In the genomic region with DNA sequence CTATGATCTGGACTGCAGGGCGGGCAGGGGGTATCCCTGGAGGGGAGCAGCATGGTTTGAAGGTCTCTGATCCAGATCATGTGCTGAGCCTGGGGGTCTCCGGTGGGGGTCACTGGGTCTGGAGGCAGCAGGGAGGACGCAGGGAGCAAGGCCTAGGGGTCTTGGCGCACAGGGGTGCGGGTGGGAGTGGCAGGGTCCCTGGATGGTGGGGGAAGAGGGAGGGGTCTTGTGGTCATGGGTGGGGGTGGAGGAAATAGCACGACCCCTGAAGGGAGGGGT, we compare ENCODE assay signal across 17 cellular contexts. TPM values are rescaled to one million over a fixed set of nuclear protein-coding genes. Genes with fewer than 3 reads are reported as not detected.
DNase-seq lines count a peak whose midpoint lies in the region; ATAC-seq, FAIRE-seq and TF ChIP-seq lines count a peak whose summit lies in the region.
"Had no signal": no experiment of that assay in that cellular context is flagged by ENCODE, and none has a peak within 500 bp of the region (broad histone marks: within the 10 kb centered on the region; RNA-seq: fewer than 3 reads in every experiment).

No MANE protein-coding gene starts in this region.

- POLR2A ChIA-PET in A549 (lab: Yijun Ruan, JAX) = no interaction called here
- POLR2A ChIA-PET in CD4-positive, alpha-beta memory T cell (lab: Charles Lee; ENCODE audit: partially characterized antibody) = no interaction called here
- POLR2A ChIA-PET in naive thymus-derived CD4-positive, alpha-beta T cell (lab: Charles Lee) = no interaction called here

- H3K27ac Mint-ChIP-seq in CD4-positive, alpha-beta memory T cell = peak overlapping the region in 4 of 7 donors; percentile 22 to 79 (median 56)
- peak overlapping the region in 5 of 9 donors; percentile 21 to 71 (median 62) for H3K27ac Mint-ChIP-seq in naive thymus-derived CD4-positive, alpha-beta T cell

- intact Hi-C loops in CD4-positive, alpha-beta memory T cell (cut with micrococcal nuclease) = no loop called here
- intact Hi-C loops in naive thymus-derived CD4-positive, alpha-beta T cell (cut with micrococcal nuclease) = no loop called here
- intact Hi-C loops in left cardiac atrium (cut with DNase I) = no loop called here

- no peak for DNase-seq in A549 (ENCODE audit: low read depth in 1 of 2, low spot score in 1 of 2)
- no peak for DNase-seq in CD4-positive, alpha-beta memory T cell
- no peak for DNase-seq in naive thymus-derived CD4-positive, alpha-beta T cell
- no peak for DNase-seq in GF-D8 (lab: John Stamatoyannopoulos, UW)
- no peak for DNase-seq in left cardiac atrium
- no peak for DNase-seq in NCI-H1694 (lab: John Stamatoyannopoulos, UW)
- no peak for DNase-seq in NCI-H128 (lab: John Stamatoyannopoulos, UW; ENCODE audit: unreplicated experiment)
- DNase-seq: activated gamma-delta T cell treated with Interleukin-2 at 50 U/mL for 16 hours; foreskin keratinocyte; NCI-H1092; spleen; stimulated activated naive CD8-positive, alpha-beta T cell treated with anti-CD3 and anti-CD28 coated beads, Interleukin-15, amount 100 ng/mL, for 72 hours had no signal

- peaks cover 5 to 8% of the 10 kb centered on the region in 2 donors for H3K36me3 Mint-ChIP-seq in CD4-positive, alpha-beta memory T cell
- H3K36me3 Mint-ChIP-seq in naive thymus-derived CD4-positive, alpha-beta T cell = peaks cover 0 to 18% (median 11%) of the 10 kb centered on the region in 5 donors

- no peaks in the 10 kb centered on the region for H3K9me3 ChIP-seq in A549
- no peaks in the 10 kb centered on the region for H3K9me3 ChIP-seq in CD4-positive, alpha-beta memory T cell (ENCODE audit: control insufficient read depth in 1 of 2, low read length in 2 of 2)
- no peaks in the 10 kb centered on the region for H3K9me3 ChIP-seq in naive thymus-derived CD4-positive, alpha-beta T cell (ENCODE audit: control insufficient read depth in 2 of 3, low read length in 3 of 3)
- H3K9me3 ChIP-seq: pancreas, spleen had no signal

- peaks cover 8 to 24% (median 17%) of the 10 kb centered on the region in 4 donors for H3K4me1 Mint-ChIP-seq in CD4-positive, alpha-beta memory T cell
- H3K4me1 Mint-ChIP-seq in naive thymus-derived CD4-positive, alpha-beta T cell = peaks cover 3 to 34% (median 11%) of the 10 kb centered on the region in 7 donors

- no peak for TF ChIP-seq RAD21 in A549 (conservative IDR thresholded peaks at IDR 0.05 in 1 of 2, IDR thresholded peaks at IDR 0.05 in 1 of 2)

- TF ChIP-seq CTCF in A549 (IDR thresholded peaks at IDR 0.05) (no peak), VCaP (conservative IDR thresholded peaks at IDR 0.05) (no peak)

- H3K4me1 ChIP-seq in A549 = peaks cover 13% of the 10 kb centered on the region
- H3K4me1 ChIP-seq in CD4-positive, alpha-beta memory T cell (ENCODE audit: insufficient read depth, low read length) = peaks cover 11% of the 10 kb centered on the region
- H3K4me1 ChIP-seq in naive thymus-derived CD4-positive, alpha-beta T cell (ENCODE audit: control insufficient read depth in 2 of 2, insufficient read depth in 2 of 2, low read length in 2 of 2) = no peaks in the 10 kb centered on the region
- H3K4me1 ChIP-seq: foreskin keratinocyte, pancreas had no signal

- CTCF ChIA-PET in A549 (lab: Yijun Ruan, JAX) = no interaction called here
- CTCF ChIA-PET in CD4-positive, alpha-beta memory T cell (lab: Charles Lee; ENCODE audit: partially characterized antibody) = no interaction called here
- CTCF ChIA-PET in naive thymus-derived CD4-positive, alpha-beta T cell (lab: Charles Lee) = no interaction called here

- H3K27me3 Mint-ChIP-seq in CD4-positive, alpha-beta memory T cell = no peaks in the 10 kb centered on the region
- H3K27me3 Mint-ChIP-seq in naive thymus-derived CD4-positive, alpha-beta T cell = no peaks in the 10 kb centered on the region
- H3K27me3 Mint-ChIP-seq: stimulated activated naive CD8-positive, alpha-beta T cell treated with anti-CD3 and anti-CD28 coated beads, Interleukin-15, amount 100 ng/mL, for 72 hours had no signal

- H3K36me3 ChIP-seq in CD4-positive, alpha-beta memory T cell (ENCODE audit: insufficient read depth, low read length) = no peaks in the 10 kb centered on the region
- H3K36me3 ChIP-seq in naive thymus-derived CD4-positive, alpha-beta T cell (ENCODE audit: control insufficient read depth in 2 of 3, insufficient read depth in 3 of 3, low read length in 3 of 3) = peaks cover 0 to 8% (median 0%) of the 10 kb centered on the region in 3 experiments
- H3K36me3 ChIP-seq: pancreas had no signal

- H3K4me3 ChIP-seq in A549 = no peak overlapping the region
- no peak overlapping the region for H3K4me3 ChIP-seq in CD4-positive, alpha-beta memory T cell (ENCODE audit: low read length in 2 of 2)
- no peak overlapping the region for H3K4me3 ChIP-seq in naive thymus-derived CD4-positive, alpha-beta T cell (ENCODE audit: low read length)
- H3K4me3 ChIP-seq: lung, pancreas had no signal

- ATAC-seq in A549 (no peak), left cardiac atrium (no peak)
- ATAC-seq in naive thymus-derived CD4-positive, alpha-beta T cell = no peak
- ATAC-seq: foreskin keratinocyte had no signal

- no CpG with 5 or more reads among the region's 6 CpGs for WGBS in A549 (ENCODE audit: missing lambda C conversion rate)

- no peaks in the 10 kb centered on the region for H3K27me3 ChIP-seq in CD4-positive, alpha-beta memory T cell (ENCODE audit: insufficient read depth, low read length)
- H3K27me3 ChIP-seq in naive thymus-derived CD4-positive, alpha-beta T cell (ENCODE audit: control insufficient read depth in 2 of 2, insufficient read depth in 2 of 2, low read length in 2 of 2) = no peaks in the 10 kb centered on the region
- H3K27me3 ChIP-seq: foreskin keratinocyte, pancreas, spleen had no signal

- peaks cover 0 to 3% (median 0%) of the 10 kb centered on the region in 8 donors for H3K9me3 Mint-ChIP-seq in CD4-positive, alpha-beta memory T cell
- no peaks in the 10 kb centered on the region for H3K9me3 Mint-ChIP-seq in naive thymus-derived CD4-positive, alpha-beta T cell
- H3K9me3 Mint-ChIP-seq: stimulated activated naive CD8-positive, alpha-beta T cell treated with anti-CD3 and anti-CD28 coated beads, Interleukin-15, amount 100 ng/mL, for 72 hours had no signal

- H3K27ac ChIP-seq in A549 (peak overlapping the region in 1 of 2 experiments; percentile 21; a peak in 3 of 6 replicates), VCaP (peak overlapping the region; percentile 83; the same call in 1 of the 2 replicates)
- H3K27ac ChIP-seq in CD4-positive, alpha-beta memory T cell (ENCODE audit: low read depth, low read length) = no peak overlapping the region
- peak overlapping the region; percentile 40 for H3K27ac ChIP-seq in naive thymus-derived CD4-positive, alpha-beta T cell (ENCODE audit: low read depth, low read length)
- H3K27ac ChIP-seq: foreskin keratinocyte, pancreas had no signal

- no peak for TF ChIP-seq POLR2A in A549 (IDR thresholded peaks at IDR 0.05; ENCODE audit: low read length)

- peak overlapping the region in 4 of 8 donors; percentile 20 to 43 (median 28) for H3K4me3 Mint-ChIP-seq in CD4-positive, alpha-beta memory T cell
- peak overlapping the region in 5 of 10 donors; percentile 29 to 80 (median 52) for H3K4me3 Mint-ChIP-seq in naive thymus-derived CD4-positive, alpha-beta T cell

- no peak for TF ChIP-seq EP300 in A549 (IDR thresholded peaks at IDR 0.05)

- FAIRE-seq in A549 (lab: Jason Lieb, UNC) = no peak
- FAIRE-seq: pancreas, TTC549, urothelium cell line had no signal

- peak overlapping the region; percentile 79; the same call in 1 of the 3 replicates for H3K4me2 ChIP-seq in A549

TF ChIP-seq in A549, 52 proteins besides CTCF, POLR2A, EP300 and RAD21 (continues in another document):
- TF ChIP-seq, protein P1, sequence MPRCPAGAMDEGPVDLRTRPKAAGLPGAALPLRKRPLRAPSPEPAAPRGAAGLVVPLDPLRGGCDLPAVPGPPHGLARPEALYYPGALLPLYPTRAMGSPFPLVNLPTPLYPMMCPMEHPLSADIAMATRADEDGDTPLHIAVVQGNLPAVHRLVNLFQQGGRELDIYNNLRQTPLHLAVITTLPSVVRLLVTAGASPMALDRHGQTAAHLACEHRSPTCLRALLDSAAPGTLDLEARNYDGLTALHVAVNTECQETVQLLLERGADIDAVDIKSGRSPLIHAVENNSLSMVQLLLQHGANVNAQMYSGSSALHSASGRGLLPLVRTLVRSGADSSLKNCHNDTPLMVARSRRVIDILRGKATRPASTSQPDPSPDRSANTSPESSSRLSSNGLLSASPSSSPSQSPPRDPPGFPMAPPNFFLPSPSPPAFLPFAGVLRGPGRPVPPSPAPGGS (IDR thresholded peaks at IDR 0.05) = no peak
- TF ChIP-seq RNF2 (IDR thresholded peaks at IDR 0.05; ENCODE audit: borderline replicate concordance, low read depth) (no peak), JUNB (IDR thresholded peaks at IDR 0.05) (no peak), HOXA7 (CRISPR knock-in tag; IDR thresholded peaks at IDR 0.05) (no peak), GATA3 (IDR thresholded peaks at IDR 0.05; ENCODE audit: borderline replicate concordance) (no peak), NR3C1 (IDR thresholded peaks at IDR 0.05) (no peak), TFCP2L1 (CRISPR knock-in tag; IDR thresholded peaks at IDR 0.05) (no peak), MAFK (IDR thresholded peaks at IDR 0.05; ENCODE audit: partially characterized antibody) (no peak), CHD4 (IDR thresholded peaks at IDR 0.05; ENCODE audit: borderline replicate concordance) (no peak)

RNA-seq across cellular contexts. Expression of a gene that starts 1.9 kb away (rescaled TPM):
- 16.3 and 19.0 TPM in 2 replicates for polyA plus RNA-seq in A549 (2011; rRNA removed)
- 39.6 and 61.5 TPM in 2 replicates for polyA plus RNA-seq in A549 (2012; cell fraction: cytosol; rRNA removed)
- polyA plus RNA-seq in A549 (2012; cell fraction: nucleus; rRNA removed) = 66.3 and 81.5 TPM in 2 replicates
- 26.7 to 32.7 TPM (median 29.6 TPM) in 3 replicates for polyA plus RNA-seq in A549 (2017; fragmentation: RNase III; extraction: RNeasy Plus Mini Kit Qiagen cat#74134 plus additional on column Dnase treatment)
- polyA minus RNA-seq in A549 (2011; rRNA and poly(A)+ RNA removed) = 15.0 and 36.0 TPM in 2 replicates
- total RNA-seq in CD4-positive, alpha-beta memory T cell = 10 to 100 TPM; 52.2 to 59.4 TPM
- 1 to 10 TPM; 2.8 to 6.6 TPM for polyA plus RNA-seq in CD4-positive, alpha-beta memory T cell
- 10 to 100 TPM; 53.0 to 70.8 (median 67.5) TPM for total RNA-seq in naive thymus-derived CD4-positive, alpha-beta T cell
- 1 to 10 TPM; 5.2 to 6.5 TPM for polyA plus RNA-seq in naive thymus-derived CD4-positive, alpha-beta T cell
- 10 to 100 TPM; 51.4 to 54.3 TPM for total RNA-seq in left cardiac atrium

RNA-seq across cellular contexts. Expression of a gene that starts 37.4 kb away (rescaled TPM):
- polyA plus RNA-seq in A549 (2011; rRNA removed) (56.7 and 58.4 TPM in 2 replicates), A549 (2017; fragmentation: RNase III; extraction: RNeasy Plus Mini Kit Qiagen cat#74134 plus additional on column Dnase treatment) (38.8 to 55.4 TPM (median 48.3 TPM) in 3 replicates)
- polyA plus RNA-seq in A549 (2012; cell fraction: cytosol; rRNA removed) = 63.4 and 81.9 TPM in 2 replicates
- 83.4 and 134 TPM in 2 replicates for polyA plus RNA-seq in A549 (2012; cell fraction: nucleus; rRNA removed)
- polyA minus RNA-seq in A549 (2011; rRNA and poly(A)+ RNA removed) = 63.9 and 84.8 TPM in 2 replicates
- 100 to 1,000 TPM; 194 to 195 TPM for total RNA-seq in CD4-positive, alpha-beta memory T cell
- polyA plus RNA-seq in CD4-positive, alpha-beta memory T cell = 10 to 100 TPM; 24.1 to 63.9 TPM
- 100 to 1,000 TPM; 190 to 347 (median 238) TPM for total RNA-seq in naive thymus-derived CD4-positive, alpha-beta T cell
- 10 to 100 TPM; 28.8 to 52.9 TPM for polyA plus RNA-seq in naive thymus-derived CD4-positive, alpha-beta T cell
- 100 to 1,000 TPM; 127 to 174 TPM for total RNA-seq in left cardiac atrium
